ENCODE assay signal across 21 cellular contexts in genomic region chr1:36122062-36122461, GRCh38. TPM values are rescaled to one million over a fixed set of nuclear protein-coding genes. Genes with fewer than 3 reads are reported as not detected.
"Had no signal": no experiment of that assay in that cellular context is flagged by ENCODE, and none has a peak within 500 bp of the region (broad histone marks: within the 10 kb centered on the region; RNA-seq: fewer than 3 reads in every experiment).

No MANE protein-coding gene starts in this region.

- H3K4me1 ChIP-seq: psoas muscle, right lobe of liver had no signal

- H3K4me3 ChIP-seq: hepatocyte, left ventricle myocardium inferior, psoas muscle, right lobe of liver, skin epidermis, testis, tibial nerve, upper lobe of right lung, vagina had no signal

- ATAC-seq: effector memory CD8-positive, alpha-beta T cell; left cardiac atrium; natural killer cell treated with Interleukin-12 subunit alpha and Interleukin-12 subunit beta and Interleukin-15 and Interleukin-18, amount 100 ng/mL, for 72 hours; psoas muscle; right lobe of liver; stimulated activated naive CD8-positive, alpha-beta T cell treated with anti-CD3 and anti-CD28 coated beads, Interleukin-15, amount 100 ng/mL, for 72 hours; upper lobe of right lung had no signal

- DNase-seq: effector memory CD8-positive, alpha-beta T cell; foreskin melanocyte; kidney; left cardiac atrium; left ventricle myocardium inferior; lower lobe of right lung; midbrain; psoas muscle; retina; right lobe of liver; stimulated activated CD4-positive, alpha-beta T cell treated with anti-CD3 and anti-CD28 coated beads, Interleukin-2, amount 100 ng/mL, for 24 hours; stimulated activated CD4-positive, alpha-beta T cell treated with anti-CD3 and anti-CD28 coated beads, Interleukin-4, amount 100 ng/mL, for 4 hours; stimulated activated naive B cell treated with anti-CD40 and anti-IgM and Interleukin-4, amounts not matched to agents 10 μg/mL and 1 μg/mL and 100 μg/mL, for 72 hours; stimulated activated naive CD8-positive, alpha-beta T cell treated with anti-CD3 and anti-CD28 coated beads, Interleukin-15, amount 100 ng/mL, for 72 hours; testis; upper lobe of right lung had no signal

- H3K27ac ChIP-seq: hepatocyte, left ventricle myocardium inferior, psoas muscle, right lobe of liver, testis, upper lobe of right lung, vagina had no signal

- H2AFZ ChIP-seq: hepatocyte had no signal

- H3K79me2 ChIP-seq: hepatocyte had no signal

- H3K27me3 ChIP-seq: right lobe of liver, testis, tibial nerve, upper lobe of right lung, vagina had no signal

- H3K36me3 ChIP-seq: left ventricle myocardium inferior, lower lobe of right lung, right lobe of liver, tibial nerve, upper lobe of right lung, vagina had no signal

- H3K9me3 ChIP-seq: left ventricle myocardium inferior, lower lobe of right lung, psoas muscle, right lobe of liver, testis, tibial nerve, upper lobe of right lung, vagina had no signal

RNA-seq across cellular contexts. Expression of gene TEKT2, which starts 38.2 kb away (rescaled TPM):
- total RNA-seq: left ventricle myocardium inferior; natural killer cell treated with Interleukin-12 subunit alpha and Interleukin-12 subunit beta and Interleukin-15 and Interleukin-18, amount 100 ng/mL, for 72 hours; psoas muscle; right lobe of liver; vagina had no signal
